Comparison of ENCODE assay signal across 28 cellular contexts in the genomic region with DNA sequence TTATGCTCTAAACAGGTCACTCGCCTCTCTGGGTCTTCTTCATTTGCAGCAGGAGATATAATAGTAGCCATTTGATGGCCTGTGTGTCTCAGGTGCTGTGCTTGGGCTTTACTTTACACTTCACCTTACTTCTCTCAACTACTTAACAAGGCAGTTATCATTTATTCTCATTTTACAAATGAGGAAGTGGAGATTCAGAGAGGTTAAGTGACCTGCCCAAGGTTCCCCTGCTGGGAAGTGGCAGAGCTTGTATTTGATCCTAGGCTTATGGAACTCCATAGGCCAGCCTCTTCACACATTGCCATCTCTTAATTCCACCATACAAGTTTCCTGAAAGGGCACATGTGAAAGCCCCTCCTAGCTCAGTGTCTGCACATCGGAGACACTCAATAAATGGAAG. TPM values are rescaled to one million over a fixed set of nuclear protein-coding genes. Genes with fewer than 3 reads are reported as not detected.
A peak's percentile ranks its signal among the peaks of the same experiment; 100 is the strongest.
DNase-seq lines count a peak whose midpoint lies in the region; ATAC-seq, FAIRE-seq and TF ChIP-seq lines count a peak whose summit lies in the region.
"Had no signal": no experiment of that assay in that cellular context is flagged by ENCODE, and none has a peak within 500 bp of the region (broad histone marks: within the 10 kb centered on the region; RNA-seq: fewer than 3 reads in every experiment).

No MANE protein-coding gene starts in this region.

- no peaks in the 10 kb centered on the region for H4K20me1 ChIP-seq in K562 (replicated peaks; ENCODE audit: control insufficient read depth, insufficient read depth, low read length)
- H4K20me1 ChIP-seq: BLaER1 had no signal

- in situ Hi-C loops in K562 (cut with MboI): no loop called here

- H3K9ac ChIP-seq in K562 (ENCODE audit: insufficient read depth in 1 of 2, low read depth in 2 of 2, low read length in 2 of 2): no peak overlapping the region
- H3K9ac ChIP-seq: BLaER1 had no signal

- no peak overlapping the region for H3K4me3 ChIP-seq in K562
- H3K4me3 ChIP-seq: BLaER1 had no signal

- POLR2A ChIA-PET in K562 (lab: Yijun Ruan, JAX): no interaction called here

- H3K79me2 ChIP-seq in K562 (ENCODE audit: control insufficient read depth, insufficient read depth, low read length): no peaks in the 10 kb centered on the region

- no peak overlapping the region for H3K4me2 ChIP-seq in K562 (ENCODE audit: insufficient read depth, low read length)
- H3K4me2 ChIP-seq: BLaER1 had no signal

- no peak for TF ChIP-seq EP300 in K562 (IDR thresholded peaks at IDR 0.05; ENCODE audit: low read length)

- DNase-seq in NOMO-1 treated with DMSO at 0.1 percent for 48 hours (lab: John Stamatoyannopoulos, UW; ENCODE audit: unreplicated experiment) (peak; percentile 1), NOMO-1 treated with dmso at 0.1 percent for 144 hours (lab: John Stamatoyannopoulos, UW; ENCODE audit: unreplicated experiment) (no peak), HTR-8/SVneo (ENCODE audit: insufficient read length, low spot score) (no peak), K562 (ENCODE audit: extremely low read depth in 1 of 4, low spot score in 3 of 4) (no peak), Kasumi-1 (lab: John Stamatoyannopoulos, UW) (no peak)
- DNase-seq: 8988T; ACHN; BE2C; C1 segment of cervical spinal cord; CD4-positive, alpha-beta memory T cell; CD4-positive, CD25-positive, alpha-beta regulatory T cell; CD8-positive, alpha-beta memory T cell; COR-L47; DMS 273 treated with DMSO at 0.1 percent for 48 hours; DMS153; DMS79; DND-41; EL; GDM1 had no signal

- peak; percentile 44 for FAIRE-seq in HTR-8/SVneo (lab: Jason Lieb, UNC)
- no peak for FAIRE-seq in K562 (lab: Jason Lieb, UNC)
- FAIRE-seq: A204.1, GM18507 had no signal

- no peak overlapping the region for H3K27ac ChIP-seq in K562 (ENCODE audit: extremely low read depth, low read depth, low read length)
- H3K27ac ChIP-seq: BLaER1 had no signal

- intact Hi-C loops in K562 (cut with micrococcal nuclease): no loop called here

- no peak for TF ChIP-seq POLR2A in K562 (conservative IDR thresholded peaks at IDR 0.05)

- no peaks in the 10 kb centered on the region; a peak in 1 of 5 replicates for H3K27me3 ChIP-seq in K562 (ENCODE audit: control insufficient read depth in 2 of 2, insufficient read depth in 2 of 2, low read length in 2 of 2)
- H3K27me3 ChIP-seq: BE2C, BLaER1 had no signal

- no TSS peak for BruUV-seq in K562 (replicated peaks; lab: Mats Ljungman, UMichigan)

- no peaks in the 10 kb centered on the region for H3K9me3 ChIP-seq in K562 (replicated peaks; ENCODE audit: control insufficient read depth, insufficient read depth, low read depth, low read length)
- H3K9me3 ChIP-seq: BE2C, BLaER1 had no signal

- CTCF ChIA-PET in K562 (lab: Yijun Ruan, JAX; ENCODE audit: low intra/inter-chr PET ratio): no interaction called here

- 3% methylated on average over 2 of the region's 2 CpGs for WGBS in K562 (ENCODE audit: insufficient coverage, low coverage, missing lambda C conversion rate)

- H3K36me3 ChIP-seq in K562 (ENCODE audit: control insufficient read depth, insufficient read depth, low read length): no peaks in the 10 kb centered on the region
- H3K36me3 ChIP-seq: BE2C, BLaER1 had no signal

- no peak for TF ChIP-seq CTCF in K562 (IDR thresholded peaks at IDR 0.05 in 2 of 3, conservative IDR thresholded peaks at IDR 0.05 in 1 of 3; ENCODE audit: insufficient read depth in 2 of 3, low read depth in 1 of 3, low read length in 3 of 3)

- ATAC-seq in K562 (no peak), HG03196 (IDR thresholded peaks at IDR 0.05; ENCODE audit: unreplicated experiment) (no peak), HG02642 (IDR thresholded peaks at IDR 0.05; ENCODE audit: poor library complexity, unreplicated experiment) (no peak)

- no peaks in the 10 kb centered on the region for H3K4me1 ChIP-seq in K562 (replicated peaks in 1 of 2; ENCODE audit: control insufficient read depth in 2 of 2, insufficient read depth in 2 of 2, low read length in 2 of 2)
- H3K4me1 ChIP-seq: BE2C, BLaER1 had no signal

- no peak overlapping the region for H2AFZ ChIP-seq in K562 (ENCODE audit: low read depth, low read length)

- H3K9me1 ChIP-seq in K562 (ENCODE audit: control insufficient read depth, insufficient read depth, low read length): no peaks in the 10 kb centered on the region

- no peak for TF ChIP-seq RAD21 in K562 (CRISPR knock-in tag; conservative IDR thresholded peaks at IDR 0.05 in 1 of 2, IDR thresholded peaks at IDR 0.05 in 1 of 2)

TF ChIP-seq in K562, 482 proteins besides CTCF, POLR2A, EP300 and RAD21:
- TF ChIP-seq, protein P1, sequence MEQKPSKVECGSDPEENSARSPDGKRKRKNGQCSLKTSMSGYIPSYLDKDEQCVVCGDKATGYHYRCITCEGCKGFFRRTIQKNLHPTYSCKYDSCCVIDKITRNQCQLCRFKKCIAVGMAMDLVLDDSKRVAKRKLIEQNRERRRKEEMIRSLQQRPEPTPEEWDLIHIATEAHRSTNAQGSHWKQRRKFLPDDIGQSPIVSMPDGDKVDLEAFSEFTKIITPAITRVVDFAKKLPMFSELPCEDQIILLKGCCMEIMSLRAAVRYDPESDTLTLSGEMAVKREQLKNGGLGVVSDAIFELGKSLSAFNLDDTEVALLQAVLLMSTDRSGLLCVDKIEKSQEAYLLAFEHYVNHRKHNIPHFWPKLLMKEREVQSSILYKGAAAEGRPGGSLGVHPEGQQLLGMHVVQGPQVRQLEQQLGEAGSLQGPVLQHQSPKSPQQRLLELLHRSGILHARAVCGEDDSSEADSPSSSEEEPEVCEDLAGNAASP (IDR thresholded peaks at IDR 0.05): no peak
- TF ChIP-seq MEF2D (tag; conservative IDR thresholded peaks at IDR 0.05; ENCODE audit: low read depth) (no peak), SPI1 (IDR thresholded peaks at IDR 0.05; ENCODE audit: borderline replicate concordance, low read depth, low read length) (peak; percentile 62; the same call in 1 of the 2 replicates)

RNA-seq across cellular contexts. Expression of a gene that starts 30.4 kb away (rescaled TPM):
- 0.07 TPM in 1 of 2 replicates, not detected in the other for total RNA-seq in K562 (2011; cell fraction: chromatin; rRNA removed; ENCODE audit: low replicate concordance)
- under 0.01 and 0.13 TPM in 2 replicates for total RNA-seq in K562 (2011; cell fraction: nucleolus; rRNA removed)
- total RNA-seq in K562 (2011; cell fraction: nucleoplasm; rRNA removed): 0.15 TPM in 2 replicates
- total RNA-seq in K562 (2014; rRNA removed) (not detected in 2 replicates), K562 (2014; rRNA removed; fragmentation: Illumina TruSeq; extraction: Trizol) (not detected in 2 replicates), K562 (2015; rRNA removed; fragmentation: Illumina TruSeq; extraction: Trizol) (not detected in 2 replicates), K562 (2021) (not detected in 2 replicates)
- polyA plus RNA-seq in K562 (2011; rRNA removed) (0.01 and 0.05 TPM in 2 replicates), K562 (2014; fragmentation: Illumina TruSeq; extraction: Trizol) (not detected in 2 replicates), K562 (2014; fragmentation: Nextera tagmentation; extraction: Ambion mirVana) (not detected), K562 (2014; rRNA removed) (not detected in 2 replicates)
- polyA plus RNA-seq in K562 (2011; cell fraction: cytosol; rRNA removed): 0.01 and 0.12 TPM in 2 replicates
- 0.04 and 0.08 TPM in 2 replicates for polyA plus RNA-seq in K562 (2011; cell fraction: nucleus; rRNA removed)
- polyA plus RNA-seq in K562 (2012): 0.07 and 0.11 TPM in 2 replicates
- 0.09 TPM in 1 of 2 replicates, not detected in the other for polyA minus RNA-seq in K562 (2011; rRNA and poly(A)+ RNA removed)
- 0.46 TPM in 1 of 2 replicates, not detected in the other for polyA minus RNA-seq in K562 (2011; cell fraction: cytosol; rRNA and poly(A)+ RNA removed)
- polyA minus RNA-seq in K562 (2011; cell fraction: nucleus; rRNA and poly(A)+ RNA removed): 0.13 and 0.67 TPM in 2 replicates
- total RNA-seq: A673; CD4-positive, CD25-positive, alpha-beta regulatory T cell; CD8-positive, alpha-beta memory T cell; G401 had no signal
- polyA plus RNA-seq: AG04450; CD14-positive monocyte; CD4-positive, alpha-beta memory T cell; CD4-positive, CD25-positive, alpha-beta regulatory T cell; CD8-positive, alpha-beta memory T cell had no signal
